8 cellular contexts compared by ENCODE assay signal in genomic region chr1:26529655-26530539, GRCh38. TPM values are rescaled to one million over a fixed set of nuclear protein-coding genes. Genes with fewer than 3 reads are reported as not detected.
DNase-seq lines count a peak whose midpoint lies in the region; ATAC-seq, FAIRE-seq and TF ChIP-seq lines count a peak whose summit lies in the region.

TSS of gene RPS6KA1 (plus strand) at chr1:26529761. CDS start at chr1:26529921, 160 bp downstream.

- no peaks in the 10 kb centered on the region for H3K9me2 ChIP-seq in SK-N-SH

- H3K9me3 ChIP-seq in SK-N-SH (no peaks in the 10 kb centered on the region), pancreas (no peaks in the 10 kb centered on the region)

- H3K4me1 Mint-ChIP-seq in activated naive CD8-positive, alpha-beta T cell treated with anti-CD3 and anti-CD28 coated beads, Interleukin-2, amount 10 ng/mL, durations not matched to agents 7 days and 5 days = peaks cover 28% of the 10 kb centered on the region

- H3K27ac Mint-ChIP-seq in activated naive CD8-positive, alpha-beta T cell treated with anti-CD3 and anti-CD28 coated beads, Interleukin-2, amount 10 ng/mL, durations not matched to agents 7 days and 5 days = peak within 1 kb of the TSS; percentile 87

- POLR2A ChIA-PET in SK-N-SH (lab: Yijun Ruan, JAX) = interaction anchor here (1.1 to 2.4 kb wide), 4 partner anchors 12 to 58 kb away, joined by 3 to 10 read pairs (median 4); partner anchors contain the start of gene HMGN2
- POLR2A ChIA-PET in activated naive CD8-positive, alpha-beta T cell treated with anti-CD3 and anti-CD28 coated beads, Interleukin-2, amount 10 ng/mL, durations not matched to agents 7 days and 5 days (lab: Charles Lee) = interaction anchor here (0.5 to 3.6 kb wide), 6 partner anchors 11 to 57 kb away, joined by 3 to 24 read pairs (median 7); no protein-coding TSS in a partner anchor

- TF ChIP-seq CTCF in SK-N-SH (IDR thresholded peaks at IDR 0.05) = no peak
- no peak for TF ChIP-seq CTCF in pancreas (IDR thresholded peaks at IDR 0.05)

- peak within 1 kb of the TSS; percentile 52 for H3K9ac ChIP-seq in SK-N-SH

- TF ChIP-seq EP300 in SK-N-SH (IDR thresholded peaks at IDR 0.05; ENCODE audit: borderline replicate concordance in 1 of 2, low read depth in 1 of 2, low read length in 1 of 2) = peak in 1 of 2 experiments; percentile 13; a peak in 1 of 4 replicates

- peak within 1 kb of the TSS; percentile 91 for H3K4me3 Mint-ChIP-seq in activated naive CD8-positive, alpha-beta T cell treated with anti-CD3 and anti-CD28 coated beads, Interleukin-2, amount 10 ng/mL, durations not matched to agents 7 days and 5 days

- H3K36me3 ChIP-seq in SK-N-SH (replicated peaks in 1 of 2; ENCODE audit: control insufficient read depth in 1 of 2, insufficient read depth in 2 of 2, low read length in 1 of 2) = no peaks in the 10 kb centered on the region
- H3K36me3 ChIP-seq in pancreas = no peaks in the 10 kb centered on the region

- H3K36me3 Mint-ChIP-seq in activated naive CD8-positive, alpha-beta T cell treated with anti-CD3 and anti-CD28 coated beads, Interleukin-2, amount 10 ng/mL, durations not matched to agents 7 days and 5 days = no peaks in the 10 kb centered on the region

- peak within 1 kb of the TSS; percentile 96 for H2AFZ ChIP-seq in SK-N-SH (ENCODE audit: low read depth)

- WGBS in SK-N-SH (ENCODE audit: low lambda C conversion rate) = 0% methylated on average over 1 of the region's 90 CpGs
- 1 to 2% methylated on average over 40 to 90 of the region's 90 CpGs for WGBS in pancreas, 2 donors

- H3F3A ChIP-seq in SK-N-SH (replicated peaks; ENCODE audit: insufficient read depth) = no peaks in the 10 kb centered on the region

- no peaks in the 10 kb centered on the region for H4K20me1 ChIP-seq in SK-N-SH (ENCODE audit: insufficient read depth)

- ATAC-seq in GM21529 (IDR thresholded peaks at IDR 0.05; ENCODE audit: unreplicated experiment) (peak; percentile 79), pancreas (peak; percentile 52 to 76 (median 66))
- peak; percentile 91 for ATAC-seq in activated naive CD8-positive, alpha-beta T cell treated with anti-CD3 and anti-CD28 coated beads, Interleukin-2, amount 10 ng/mL, durations not matched to agents 7 days and 5 days (ENCODE audit: low read depth)

- H3K27me3 Mint-ChIP-seq in activated naive CD8-positive, alpha-beta T cell treated with anti-CD3 and anti-CD28 coated beads, Interleukin-2, amount 10 ng/mL, durations not matched to agents 7 days and 5 days = peaks cover 4% of the 10 kb centered on the region

- intact Hi-C loops in cardiac septum (cut with DNase I) (no loop called here), pancreas (cut with DNase I) (no loop called here)

- H3K4me1 ChIP-seq in SK-N-SH (ENCODE audit: control insufficient read depth in 1 of 2, insufficient read depth in 2 of 2, low read depth in 1 of 2, low read length in 1 of 2) = peaks cover 13 to 20% of the 10 kb centered on the region in 2 experiments; a peak in 2 of 4 replicates
- peaks cover 4 to 25% (median 21%) of the 10 kb centered on the region in 3 donors for H3K4me1 ChIP-seq in pancreas

- peak within 1 kb of the TSS; percentile 84 for H3K4me2 ChIP-seq in SK-N-SH

- peak within 1 kb of the TSS; percentile 66 for H3K4me3 ChIP-seq in Jurkat, Clone E6-1 (ENCODE audit: low read length)
- peak within 1 kb of the TSS; percentile 62 to 74 for H3K4me3 ChIP-seq in SK-N-SH (ENCODE audit: low read depth in 2 of 2, low read length in 1 of 2)
- peak within 1 kb of the TSS; percentile 74 to 83 (median 76) for H3K4me3 ChIP-seq in pancreas

- CTCF ChIA-PET in SK-N-SH (lab: Yijun Ruan, JAX) = interaction anchor here (0.7 to 5.4 kb wide), 7 partner anchors 9 to 259 kb away, joined by 3 to 41 read pairs (median 5); partner anchors contain the start of genes HMGN2 and PIGV

- H3K79me2 ChIP-seq in SK-N-SH (ENCODE audit: insufficient read depth) = no peaks in the 10 kb centered on the region

- no peak for TF ChIP-seq RAD21 in SK-N-SH (IDR thresholded peaks at IDR 0.05; ENCODE audit: low read length)

- peak; percentile 62 for DNase-seq in EL
- no peak for DNase-seq in Jurkat, Clone E6-1 (ENCODE audit: low read depth, low spot score)
- peak; percentile 99 for DNase-seq in SK-N-SH
- DNase-seq in activated naive CD8-positive, alpha-beta T cell treated with anti-CD3 and anti-CD28 coated beads, Interleukin-2, amount 10 ng/mL, durations not matched to agents 7 days and 5 days = peak; percentile 83
- peak; percentile 90 for DNase-seq in cardiac septum (ENCODE audit: low spot score)
- DNase-seq in pancreas = peak; percentile 56 to 90 (median 72)
- DNase-seq in urothelium cell line (ENCODE audit: low spot score) = peak; percentile 94

- H3K27ac ChIP-seq in SK-N-SH (ENCODE audit: low read depth in 2 of 2, low read length in 1 of 2) (peak within 1 kb of the TSS in 1 of 2 experiments; percentile 40; a peak in 1 of 4 replicates), pancreas (peak within 1 kb of the TSS; percentile 78 to 89 (median 84))

- no peak for FAIRE-seq in pancreas (lab: Jason Lieb, UNC)
- no peak for FAIRE-seq in urothelium cell line (lab: Jason Lieb, UNC)

- H3K27me3 ChIP-seq in SK-N-SH (ENCODE audit: insufficient read depth) = peaks cover 2% of the 10 kb centered on the region; the same call in 1 of the 2 replicates
- H3K27me3 ChIP-seq in pancreas = no peaks in the 10 kb centered on the region

- H3K9me3 Mint-ChIP-seq in activated naive CD8-positive, alpha-beta T cell treated with anti-CD3 and anti-CD28 coated beads, Interleukin-2, amount 10 ng/mL, durations not matched to agents 7 days and 5 days = no peaks in the 10 kb centered on the region

TF ChIP-seq in SK-N-SH, 30 proteins besides CTCF, POLR2A, EP300 and RAD21:
- TF ChIP-seq MXI1 (IDR thresholded peaks at IDR 0.05; ENCODE audit: low read depth, low read length) (no peak), NRF1 (IDR thresholded peaks at IDR 0.05; ENCODE audit: low read depth, low read length) (peak; percentile 39), SIN3A (IDR thresholded peaks at IDR 0.05; ENCODE audit: borderline replicate concordance, low read depth, low read length) (no peak), SMC3 (IDR thresholded peaks at IDR 0.05; ENCODE audit: low read depth, low read length) (no peak), FOSL2 (IDR thresholded peaks at IDR 0.05; ENCODE audit: borderline replicate concordance, low read depth) (no peak), TEAD4 (IDR thresholded peaks at IDR 0.05; ENCODE audit: borderline replicate concordance, insufficient read depth) (no peak), RFX5 (IDR thresholded peaks at IDR 0.05; ENCODE audit: low read length) (peak; percentile 71; the same call in 1 of the 2 replicates), MEF2A (IDR thresholded peaks at IDR 0.05; ENCODE audit: borderline replicate concordance, low read depth) (no peak), IRF3 (IDR thresholded peaks at IDR 0.05; ENCODE audit: low read depth, low read length) (no peak), GATA2 (CRISPR knock-in tag; IDR thresholded peaks at IDR 0.05) (no peak)

RNA-seq across cellular contexts. Expression of gene RPS6KA1, which starts in this region (rescaled TPM):
- polyA plus RNA-seq in Jurkat, Clone E6-1 (2012; ENCODE audit: insufficient read depth, insufficient read length) = 47.3 TPM
- polyA plus RNA-seq in SK-N-SH (2012; rRNA removed) = 8.3 and 9.7 TPM in 2 replicates
- 4.3 and 7.1 TPM in 2 replicates for polyA plus RNA-seq in SK-N-SH (2012; cell fraction: cytosol; rRNA removed)
- 9.0 and 11.6 TPM in 2 replicates for polyA plus RNA-seq in SK-N-SH (2012; cell fraction: nucleus; rRNA removed)
- 100 to 1,000 TPM; 138 to 153 TPM for total RNA-seq in activated naive CD8-positive, alpha-beta T cell treated with anti-CD3 and anti-CD28 coated beads, Interleukin-2, amount 10 ng/mL, durations not matched to agents 7 days and 5 days
- total RNA-seq in cardiac septum = 3.3 TPM
- total RNA-seq in pancreas = 10 to 100 TPM; 16.9 to 32.2 (median 20.0) TPM
- 10 to 100 TPM; 13.6 to 13.7 TPM for polyA plus RNA-seq in pancreas

Comparison
In these comparisons a context has a peak if more than half of its experiments do, and no peak if none do; other contexts are left out.
1. RNA of gene RPS6KA1 (total RNA-seq): 138 to 153 TPM in activated naive CD8-positive, alpha-beta T cell treated with anti-CD3 and anti-CD28 coated beads, Interleukin-2, amount 10 ng/mL, durations not matched to agents 7 days and 5 days; 16.9 to 32.2 TPM in pancreas and 3.3 TPM in cardiac septum (single experiment); every median in the first group is over 4 times any median in the second.
2. Peak in every context shown above with its lines, with median percentiles within 50 percentile points of each other: ATAC-seq and H3K4me3 ChIP-seq.